In the genomic region with DNA sequence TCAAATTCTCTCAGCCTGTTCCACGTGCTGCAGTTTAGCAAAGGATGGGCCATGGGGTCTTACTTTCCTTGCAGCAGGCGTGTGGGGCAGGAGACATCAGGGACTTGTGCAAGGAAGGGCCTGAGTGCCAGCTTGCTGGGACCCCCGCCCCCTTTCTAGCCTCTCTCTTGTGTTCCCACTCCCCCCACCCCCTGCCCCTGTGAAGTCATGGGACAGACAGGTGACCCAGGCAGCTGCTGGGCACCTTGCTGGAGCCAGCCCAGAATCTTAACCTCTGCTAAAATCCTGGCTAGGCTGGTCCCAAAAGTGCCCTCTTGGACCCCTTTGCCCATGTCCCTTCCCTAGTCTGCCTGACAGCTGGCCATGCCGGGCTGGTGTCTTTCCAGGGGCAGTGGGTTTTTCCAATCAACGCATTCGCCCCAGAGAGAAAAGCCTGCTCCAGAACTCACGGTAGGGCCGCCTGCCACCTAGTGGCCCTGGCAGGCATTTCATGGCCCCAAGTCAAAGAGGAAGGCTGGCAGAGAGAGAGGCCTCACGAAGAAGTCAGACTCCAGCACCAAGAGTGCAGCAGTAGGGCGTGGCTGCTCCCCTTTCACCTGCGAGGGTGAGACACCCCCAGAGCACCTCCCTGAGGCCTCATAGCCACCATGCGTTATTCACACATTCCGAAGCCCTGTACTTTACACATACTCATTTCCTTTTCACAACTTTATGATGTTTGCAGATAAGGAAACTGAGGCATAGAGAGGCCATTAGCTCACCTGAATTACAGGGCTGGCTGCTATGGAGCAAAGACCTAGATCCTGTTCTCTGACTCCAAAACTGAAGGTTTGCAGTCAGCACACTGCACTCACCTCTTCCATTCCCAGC, we compare ENCODE assay signal across 1 cellular context.
TF ChIP-seq lines count a peak whose summit lies in the region.

No MANE protein-coding gene starts in this region.

TF ChIP-seq in IMR-90, 13 proteins besides CTCF, POLR2A, EP300 and RAD21:
- TF ChIP-seq ELK1 (IDR thresholded peaks at IDR 0.05; ENCODE audit: borderline replicate concordance, low read depth, low read length) (no peak), MXI1 (IDR thresholded peaks at IDR 0.05; ENCODE audit: borderline replicate concordance, low read depth, low read length) (peak; percentile 74; the same call in 1 of the 2 replicates), MAZ (IDR thresholded peaks at IDR 0.05; ENCODE audit: borderline replicate concordance, low read depth, low read length) (0 out of 2 replicates have a peak, but pooled peaks have one; percentile 41), SMC3 (IDR thresholded peaks at IDR 0.05; ENCODE audit: low read depth, low read length) (peak; percentile 88), MAFK (IDR thresholded peaks at IDR 0.05; ENCODE audit: low read depth, low read length) (no peak), FOS (IDR thresholded peaks at IDR 0.05; ENCODE audit: low read depth, low read length) (no peak), RCOR1 (IDR thresholded peaks at IDR 0.05; ENCODE audit: insufficient replicate concordance, low read length) (no peak)
